6 cellular contexts compared by ENCODE assay signal in the genomic region with DNA sequence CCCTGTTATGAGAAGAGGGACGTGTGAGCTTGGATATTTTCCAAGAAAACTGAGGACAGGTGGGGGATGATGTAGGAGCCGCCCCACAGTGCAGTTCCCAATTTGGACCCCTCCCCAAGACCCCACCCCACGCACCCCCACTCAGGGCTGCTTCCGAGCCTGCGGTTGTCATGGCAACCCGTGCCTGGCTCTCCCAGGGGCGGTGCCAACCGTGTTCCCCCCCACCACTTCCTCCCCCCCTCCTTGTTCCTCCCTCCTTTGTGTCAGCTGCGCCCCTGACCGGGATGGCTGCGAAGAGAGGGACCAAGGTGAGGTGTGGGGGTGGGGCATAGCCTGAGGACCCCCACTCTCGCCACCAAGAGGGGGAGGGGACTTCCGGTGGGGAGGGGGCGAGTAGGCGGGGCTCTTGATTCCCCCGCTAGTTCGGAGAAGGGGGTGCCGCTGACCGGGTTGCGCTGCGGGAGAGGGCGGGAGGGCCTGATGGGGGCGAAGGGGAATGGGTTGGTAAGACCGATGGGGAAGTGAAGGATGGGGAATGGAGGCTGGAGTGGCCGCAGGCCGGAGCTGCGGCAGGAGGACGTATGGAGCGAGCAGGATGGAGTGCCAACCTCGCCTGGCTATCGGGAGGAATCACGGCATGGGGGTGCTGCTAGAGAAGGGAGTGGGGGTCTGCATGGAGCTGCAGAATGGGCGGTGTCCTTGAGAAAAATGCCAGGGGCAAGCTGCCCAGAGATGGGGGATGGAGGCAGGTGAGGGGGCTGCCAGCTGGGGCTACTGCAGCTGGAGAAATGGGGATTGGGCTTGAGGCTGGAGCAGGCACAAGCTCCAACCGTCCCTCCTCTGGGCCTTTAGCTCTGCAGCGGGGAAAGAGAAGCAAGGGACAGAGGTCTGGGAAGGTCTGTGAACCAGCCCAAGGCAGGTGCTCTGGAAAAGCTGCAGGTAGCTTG. TPM values are rescaled to one million over a fixed set of nuclear protein-coding genes. Genes with fewer than 3 reads are reported as not detected.
DNase-seq lines count a peak whose midpoint lies in the region; ATAC-seq, FAIRE-seq and TF ChIP-seq lines count a peak whose summit lies in the region.

No MANE protein-coding gene starts in this region.

- no peaks in the 10 kb centered on the region for H4K20me1 ChIP-seq in neural cell (ENCODE audit: insufficient read depth)

- H3K36me3 ChIP-seq in brain microvascular endothelial cell (replicated peaks) (peaks cover 27% of the 10 kb centered on the region), neural cell (ENCODE audit: insufficient read depth, low read length) (peaks cover 13% of the 10 kb centered on the region)

- no peak for ATAC-seq in HG03571 (IDR thresholded peaks at IDR 0.05; ENCODE audit: unreplicated experiment)

- H3K27me3 ChIP-seq in brain microvascular endothelial cell (replicated peaks) (no peaks in the 10 kb centered on the region), neural cell (ENCODE audit: insufficient read depth, low read depth, low read length) (no peaks in the 10 kb centered on the region)

- in situ Hi-C loops in brain microvascular endothelial cell (cut with HindIII; ENCODE audit: low pct_ligation_motif_present, low sequenced_read_pairs) = no loop called here

- peak; percentile 95 for DNase-seq in COR-L47 (lab: John Stamatoyannopoulos, UW)
- DNase-seq in NCI-H748 treated with DMSO at 0.1 percent for 48 hours (lab: John Stamatoyannopoulos, UW) = peak; percentile 75
- no peak for DNase-seq in brain microvascular endothelial cell
- DNase-seq in HTR-8/SVneo (ENCODE audit: insufficient read length, low spot score) = no peak

- no peak overlapping the region for H3K27ac ChIP-seq in brain microvascular endothelial cell
- peak overlapping the region; percentile 99 for H3K27ac ChIP-seq in neural cell (ENCODE audit: low read length)

- H3K4me3 ChIP-seq in brain microvascular endothelial cell (ENCODE audit: low read depth, low read length) (peak overlapping the region; percentile 96), neural cell (ENCODE audit: low read length) (peak overlapping the region; percentile 93)

- no peaks in the 10 kb centered on the region for H3K9me3 ChIP-seq in neural cell (ENCODE audit: low read length)

- no peak for TF ChIP-seq CTCF in brain microvascular endothelial cell (IDR thresholded peaks at IDR 0.05; ENCODE audit: low read depth, low read length, missing control alignments)
- TF ChIP-seq CTCF in neural cell (IDR thresholded peaks at IDR 0.05; ENCODE audit: poor library complexity, severe bottlenecking) = no peak

- no peak for FAIRE-seq in HTR-8/SVneo (lab: Jason Lieb, UNC)

- TF ChIP-seq RAD21 in neural cell (conservative IDR thresholded peaks at IDR 0.05) = no peak

- peak overlapping the region; percentile 100 for H3K9ac ChIP-seq in neural cell (ENCODE audit: low read length)

- H3K9me2 ChIP-seq in neural cell (ENCODE audit: insufficient read depth, low read length) = no peaks in the 10 kb centered on the region

- peaks cover 5% of the 10 kb centered on the region for H3F3A ChIP-seq in neural cell (ENCODE audit: insufficient read depth, low read length, poor library complexity, severe bottlenecking)

- H3K4me2 ChIP-seq in neural cell (ENCODE audit: low read length) = peak overlapping the region; percentile 91

- no peak for TF ChIP-seq EP300 in neural cell (conservative IDR thresholded peaks at IDR 0.05; ENCODE audit: poor library complexity, severe bottlenecking)

- peak overlapping the region; percentile 65 for H2AFZ ChIP-seq in neural cell (ENCODE audit: low read depth, low read length)

- H3K79me2 ChIP-seq in neural cell (replicated peaks; ENCODE audit: insufficient read depth, low read length) = peaks cover 37% of the 10 kb centered on the region

TF ChIP-seq in neural cell, 6 proteins besides CTCF, POLR2A, EP300 and RAD21:
- TF ChIP-seq, protein P1, sequence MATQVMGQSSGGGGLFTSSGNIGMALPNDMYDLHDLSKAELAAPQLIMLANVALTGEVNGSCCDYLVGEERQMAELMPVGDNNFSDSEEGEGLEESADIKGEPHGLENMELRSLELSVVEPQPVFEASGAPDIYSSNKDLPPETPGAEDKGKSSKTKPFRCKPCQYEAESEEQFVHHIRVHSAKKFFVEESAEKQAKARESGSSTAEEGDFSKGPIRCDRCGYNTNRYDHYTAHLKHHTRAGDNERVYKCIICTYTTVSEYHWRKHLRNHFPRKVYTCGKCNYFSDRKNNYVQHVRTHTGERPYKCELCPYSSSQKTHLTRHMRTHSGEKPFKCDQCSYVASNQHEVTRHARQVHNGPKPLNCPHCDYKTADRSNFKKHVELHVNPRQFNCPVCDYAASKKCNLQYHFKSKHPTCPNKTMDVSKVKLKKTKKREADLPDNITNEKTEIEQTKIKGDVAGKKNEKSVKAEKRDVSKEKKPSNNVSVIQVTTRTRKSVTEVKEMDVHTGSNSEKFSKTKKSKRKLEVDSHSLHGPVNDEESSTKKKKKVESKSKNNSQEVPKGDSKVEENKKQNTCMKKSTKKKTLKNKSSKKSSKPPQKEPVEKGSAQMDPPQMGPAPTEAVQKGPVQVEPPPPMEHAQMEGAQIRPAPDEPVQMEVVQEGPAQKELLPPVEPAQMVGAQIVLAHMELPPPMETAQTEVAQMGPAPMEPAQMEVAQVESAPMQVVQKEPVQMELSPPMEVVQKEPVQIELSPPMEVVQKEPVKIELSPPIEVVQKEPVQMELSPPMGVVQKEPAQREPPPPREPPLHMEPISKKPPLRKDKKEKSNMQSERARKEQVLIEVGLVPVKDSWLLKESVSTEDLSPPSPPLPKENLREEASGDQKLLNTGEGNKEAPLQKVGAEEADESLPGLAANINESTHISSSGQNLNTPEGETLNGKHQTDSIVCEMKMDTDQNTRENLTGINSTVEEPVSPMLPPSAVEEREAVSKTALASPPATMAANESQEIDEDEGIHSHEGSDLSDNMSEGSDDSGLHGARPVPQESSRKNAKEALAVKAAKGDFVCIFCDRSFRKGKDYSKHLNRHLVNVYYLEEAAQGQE (IDR thresholded peaks at IDR 0.05; ENCODE audit: borderline replicate concordance) = no peak
- TF ChIP-seq MXI1 (conservative IDR thresholded peaks at IDR 0.05; ENCODE audit: poor library complexity, severe bottlenecking) = no peak
- no peak for TF ChIP-seq EZH2 (IDR thresholded peaks at IDR 0.05; ENCODE audit: borderline replicate concordance, insufficient read depth, low read length, poor library complexity, severe bottlenecking)
- no peak for TF ChIP-seq SMC3 (conservative IDR thresholded peaks at IDR 0.05; ENCODE audit: poor library complexity)
- peak; percentile 86 for TF ChIP-seq POLR2AphosphoS5 (IDR thresholded peaks at IDR 0.05)
- TF ChIP-seq TAF1 (IDR thresholded peaks at IDR 0.05; ENCODE audit: low read depth) = peak; percentile 10

RNA-seq across cellular contexts. Expression of a gene that starts 1.0 kb away (rescaled TPM):
- polyA plus RNA-seq in neural cell = 31.5 and 49.0 TPM in 2 replicates
- 38.0 and 38.7 TPM in 2 replicates for polyA minus RNA-seq in neural cell

RNA-seq across cellular contexts. Expression of a gene that starts 1.5 kb away (rescaled TPM):
- polyA plus RNA-seq in neural cell = 175 and 187 TPM in 2 replicates
- 43.6 and 54.6 TPM in 2 replicates for polyA minus RNA-seq in neural cell

RNA-seq across cellular contexts. Expression of a gene that starts 33.1 kb away (rescaled TPM):
- polyA plus RNA-seq in neural cell = 99.6 and 126 TPM in 2 replicates
- polyA minus RNA-seq in neural cell = 55.0 and 58.9 TPM in 2 replicates

RNA-seq across cellular contexts. Expression of a gene that starts 33.9 kb away (rescaled TPM):
- polyA plus RNA-seq in neural cell = 48.0 and 55.0 TPM in 2 replicates
- 19.6 and 23.1 TPM in 2 replicates for polyA minus RNA-seq in neural cell

RNA-seq across cellular contexts. Expression of a gene that starts 34.3 kb away (rescaled TPM):
- 150 TPM in 2 replicates for polyA plus RNA-seq in neural cell
- polyA minus RNA-seq in neural cell = 13.9 and 17.8 TPM in 2 replicates

Comparison
In these comparisons a context has a peak if more than half of its experiments do, and no peak if none do; other contexts are left out.
1. DNase-seq: peak in COR-L47 (single experiment) and NCI-H748 treated with DMSO at 0.1 percent for 48 hours (single experiment); none in brain microvascular endothelial cell (single experiment) and HTR-8/SVneo (single experiment).